In the genomic region with DNA sequence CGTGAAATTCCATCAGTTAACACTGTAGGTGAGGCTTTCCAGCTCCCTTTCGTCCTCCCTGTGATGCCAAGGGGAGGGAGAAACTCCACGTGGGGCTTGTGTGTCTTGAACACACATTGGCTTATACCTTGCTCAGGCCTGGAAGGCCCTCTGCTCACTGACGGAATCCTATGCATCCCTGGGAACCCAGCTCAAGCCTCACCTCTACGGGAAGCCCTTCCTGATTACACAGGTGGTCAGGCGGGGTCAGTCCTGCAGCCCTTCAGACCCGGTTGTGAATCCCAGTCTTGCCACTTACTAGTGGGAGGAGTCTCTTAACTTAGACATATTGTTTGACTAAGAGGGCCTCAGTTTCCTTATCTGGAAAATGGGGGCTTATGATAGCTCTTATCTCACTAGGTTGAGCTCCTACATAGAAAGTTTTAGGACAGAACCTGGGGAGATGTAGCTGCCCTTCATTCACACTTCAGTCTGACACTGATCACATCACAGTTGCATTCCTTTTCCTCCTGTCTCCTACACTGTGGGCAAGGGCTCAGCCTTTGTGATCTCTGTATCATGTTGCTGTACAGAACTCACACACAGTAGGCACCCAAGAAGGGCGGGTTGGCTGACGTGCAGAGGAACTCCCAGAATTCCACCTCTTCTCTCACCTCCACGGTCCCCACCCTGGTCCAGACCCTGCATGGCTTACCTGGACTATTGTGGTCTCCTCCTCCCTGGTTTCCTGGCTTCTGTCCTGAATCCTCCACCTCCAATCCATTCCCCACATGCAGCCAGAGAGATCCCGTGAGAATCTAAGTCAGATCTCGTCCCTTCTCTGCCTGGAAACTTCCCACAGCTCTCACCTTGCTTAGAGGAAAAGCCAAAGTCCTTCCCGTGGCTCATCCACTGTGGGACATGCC, we compare ENCODE assay signal across 9 cellular contexts.
A peak's percentile ranks its signal among the peaks of the same experiment; 100 is the strongest.
DNase-seq lines count a peak whose midpoint lies in the region; ATAC-seq, FAIRE-seq and TF ChIP-seq lines count a peak whose summit lies in the region.
"Had no signal": no experiment of that assay in that cellular context is flagged by ENCODE, and none has a peak within 500 bp of the region (broad histone marks: within the 10 kb centered on the region; RNA-seq: fewer than 3 reads in every experiment).

No MANE protein-coding gene starts in this region.

- H3K9me3 ChIP-seq in body of pancreas (no peaks in the 10 kb centered on the region), stomach (no peaks in the 10 kb centered on the region)

- H3K4me3 ChIP-seq in body of pancreas (no peak overlapping the region), lower leg skin (ENCODE audit: low read depth, poor library complexity, severe bottlenecking) (no peak overlapping the region), stomach (peak overlapping the region in 3 of 4 donors; percentile 20 to 37 (median 37))

- H3K4me1 ChIP-seq in body of pancreas: peaks cover 26% of the 10 kb centered on the region
- peaks cover 19 to 30% (median 22%) of the 10 kb centered on the region in 4 donors for H3K4me1 ChIP-seq in stomach

- H3K27ac ChIP-seq in body of pancreas: peak overlapping the region; percentile 68 to 87 (median 78)
- peak overlapping the region; percentile 39 to 88 (median 85) for H3K27ac ChIP-seq in stomach

- WGBS in body of pancreas, 2 donors: 63 to 76% methylated on average over 13 of the region's 13 CpGs
- WGBS in lower leg skin, 2 donors: 59 to 73% methylated on average over 13 of the region's 13 CpGs
- 71 to 78% (median 75%) methylated on average over 13 of the region's 13 CpGs for WGBS in stomach, 5 donors

- TF ChIP-seq CTCF in body of pancreas (IDR thresholded peaks at IDR 0.05) (no peak), lower leg skin (IDR thresholded peaks at IDR 0.05) (no peak), stomach (IDR thresholded peaks at IDR 0.05) (no peak), D721Med (IDR thresholded peaks at IDR 0.05; ENCODE audit: insufficient read depth, missing control alignments) (no peak)

- intact Hi-C loops in body of pancreas (cut with DNase I) (no loop called here), lower leg skin (cut with DNase I; ENCODE audit: low total_unique reads) (no loop called here), stomach (cut with DNase I; ENCODE audit: low total_unique reads) (no loop called here), Right ventricle myocardium superior (cut with DNase I) (no loop called here)

- H3K27me3 ChIP-seq in body of pancreas: no peaks in the 10 kb centered on the region
- H3K27me3 ChIP-seq in stomach: no peaks in the 10 kb centered on the region

- H3K36me3 ChIP-seq in body of pancreas (replicated peaks in 1 of 2; ENCODE audit: insufficient read depth in 1 of 2, low read depth in 2 of 2): no peaks in the 10 kb centered on the region
- no peaks in the 10 kb centered on the region for H3K36me3 ChIP-seq in stomach

- ATAC-seq in body of pancreas: peak; percentile 1
- ATAC-seq in Right ventricle myocardium superior (ENCODE audit: poor library complexity): no peak

- TF ChIP-seq EP300 in stomach (IDR thresholded peaks at IDR 0.05): no peak

- TF ChIP-seq POLR2A in body of pancreas (IDR thresholded peaks at IDR 0.05): no peak
- no peak for TF ChIP-seq POLR2A in lower leg skin (IDR thresholded peaks at IDR 0.05)
- no peak for TF ChIP-seq POLR2A in stomach (IDR thresholded peaks at IDR 0.05)

- FAIRE-seq in HTR-8/SVneo (lab: Jason Lieb, UNC) (peak; percentile 31), D721Med (lab: Jason Lieb, UNC) (no peak)

- DNase-seq in HTR-8/SVneo (ENCODE audit: insufficient read length, low spot score): no peak
- DNase-seq in body of pancreas: no peak
- DNase-seq in lower leg skin (ENCODE audit: low spot score in 2 of 2): peak; percentile 16 to 83
- DNase-seq in stomach: no peak
- DNase-seq in D721Med (ENCODE audit: insufficient read length, low spot score): no peak
- DNase-seq in Right ventricle myocardium superior: no peak
- no peak for DNase-seq in AG08396 (ENCODE audit: low spot score)
- no peak for DNase-seq in GDM1 (lab: John Stamatoyannopoulos, UW)
- DNase-seq: activated T-cell treated with anti-CD3 and anti-CD28 coated beads, Interleukin-2, amount 50 U/mL, for 1 hour had no signal

Comparison
In these comparisons a context has a peak if more than half of its experiments do, and no peak if none do; other contexts are left out.
1. DNase-seq: peak in lower leg skin (2 of 2); none in HTR-8/SVneo (single experiment), body of pancreas (0 of 4), stomach (single experiment), D721Med (single experiment), Right ventricle myocardium superior (single experiment), AG08396 (single experiment) and GDM1 (single experiment).
2. H3K4me3 ChIP-seq: peak in stomach (3 of 4); none in body of pancreas (0 of 2) and lower leg skin (single experiment).